ENCODE assay signal across 21 cellular contexts in the genomic region with DNA sequence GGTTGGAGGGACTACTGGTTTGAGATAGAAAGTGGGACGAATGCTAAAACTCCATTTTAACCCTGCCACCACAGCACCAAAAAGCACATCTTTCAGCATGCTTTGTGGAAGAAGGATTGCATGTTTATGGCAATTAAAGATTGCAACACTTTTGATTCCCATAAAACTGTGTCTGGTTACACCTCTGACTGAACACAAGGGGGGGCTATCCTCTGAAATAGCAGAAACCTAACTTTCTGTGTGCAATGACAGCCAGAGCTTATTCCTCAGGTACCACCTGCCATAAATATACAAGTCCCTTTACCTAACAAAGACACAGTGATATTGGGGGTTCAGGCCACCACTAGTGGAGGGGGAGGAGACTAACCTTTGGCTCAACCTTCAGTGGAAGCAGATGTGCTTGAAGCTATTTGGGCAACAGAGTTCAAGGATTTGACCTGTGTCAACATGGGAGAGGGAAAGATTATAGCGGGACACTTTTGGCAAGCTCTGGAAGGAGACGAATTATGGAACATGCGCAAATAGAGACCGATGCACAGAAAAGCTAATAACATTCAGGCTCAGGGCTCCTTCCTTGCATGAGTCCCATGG. TPM values are rescaled to one million over a fixed set of nuclear protein-coding genes. Genes with fewer than 3 reads are reported as not detected.
DNase-seq lines count a peak whose midpoint lies in the region; ATAC-seq and TF ChIP-seq lines count a peak whose summit lies in the region.
"Had no signal": no experiment of that assay in that cellular context is flagged by ENCODE, and none has a peak within 500 bp of the region (broad histone marks: within the 10 kb centered on the region; RNA-seq: fewer than 3 reads in every experiment).

No MANE protein-coding gene starts in this region.

- peak; percentile 10 for TF ChIP-seq CTCF in GM10248 (IDR thresholded peaks at IDR 0.05; ENCODE audit: control extremely low read depth, extremely low read depth, low read depth, missing control alignments)
- peak in 2 of 3 experiments; percentile 44 to 60; a peak in 4 of 6 replicates for TF ChIP-seq CTCF in HCT116 (IDR thresholded peaks at IDR 0.05 in 2 of 3, conservative IDR thresholded peaks at IDR 0.05 in 1 of 3; ENCODE audit: borderline replicate concordance in 1 of 3, insufficient read depth in 1 of 3, low read depth in 2 of 3, low read length in 2 of 3)

- POLR2A ChIA-PET in GM10248 (lab: Yijun Ruan, JAX): no interaction called here
- POLR2A ChIA-PET in HCT116 (lab: Charles Lee): no interaction called here

- intact Hi-C loops in HCT116 (cut with micrococcal nuclease): no loop called here
- intact Hi-C loops in posterior cingulate gyrus (cut with DNase I): no loop called here

- no peak overlapping the region for H3K9ac ChIP-seq in HCT116 (ENCODE audit: low read length)
- H3K9ac ChIP-seq: BLaER1 had no signal

- CTCF ChIA-PET in GM10248 (lab: Yijun Ruan, JAX) (interaction anchor here (1.0 to 1.4 kb wide), 3 partner anchors 42 to 682 kb away, joined by 3 to 4 read pairs (median 3); no protein-coding TSS in a partner anchor), HCT116 (lab: Charles Lee) (no interaction called here)

- no peak for TF ChIP-seq POLR2A in HCT116 (IDR thresholded peaks at IDR 0.05; ENCODE audit: borderline replicate concordance, extremely low read depth, insufficient read depth, insufficient read length)

- no peak overlapping the region for H3K4me2 ChIP-seq in HCT116 (ENCODE audit: low read length)
- H3K4me2 ChIP-seq: BLaER1 had no signal

- peak; percentile 27; the same call in 1 of the 2 replicates for TF ChIP-seq RAD21 in HCT116 (IDR thresholded peaks at IDR 0.05; ENCODE audit: low read depth)

- no peaks in the 10 kb centered on the region; the same call in 1 of the 2 replicates for H3K9me2 ChIP-seq in HCT116 (ENCODE audit: insufficient read depth)

- DNase-seq in GM10248 (ENCODE audit: extremely low spot score) (no peak), HCT116 (ENCODE audit: low read depth, low spot score) (no peak), RPMI7951 (ENCODE audit: low read depth) (peak; percentile 7), iPS-NIHi11 (ENCODE audit: low spot score) (peak; percentile 44), occipital lobe (lab: John Stamatoyannopoulos, UW) (no peak), AG08396 (ENCODE audit: low spot score) (no peak), posterior cingulate gyrus (no peak), NCI-H69 (lab: John Stamatoyannopoulos, UW) (no peak)
- DNase-seq: activated gamma-delta T cell, colonic mucosa, immature natural killer cell, mammary epithelial cell, MM.1S, NCI-H2171 treated with DMSO at 0.1 percent for 48 hours, SHP77 treated with DMSO at 0.1 percent for 48 hours had no signal

- no peak; the same call in 1 of the 2 replicates for ATAC-seq in HCT116
- ATAC-seq: natural killer cell treated with Interleukin-12 subunit alpha and Interleukin-12 subunit beta and Interleukin-15 and Interleukin-18, amount 100 ng/mL, for 72 hours; stimulated activated memory B cell treated with anti-CD40 and anti-IgM and Interleukin-4, amounts not matched to agents 10 μg/mL and 1 μg/mL and 100 μg/mL, for 72 hours had no signal

- BruUV-seq in HCT116 (replicated peaks; lab: Mats Ljungman, UMichigan): no TSS peak

- H3K79me2 ChIP-seq in HCT116 (ENCODE audit: insufficient read depth, low read length): no peaks in the 10 kb centered on the region

- H3K27ac ChIP-seq in HCT116 (ENCODE audit: low read depth, low read length): no peak overlapping the region
- H3K27ac ChIP-seq: BLaER1, colonic mucosa, tibial nerve had no signal

- H3K9me3 ChIP-seq in HCT116 (ENCODE audit: control insufficient read depth in 1 of 2, insufficient read depth in 1 of 2, low read depth in 1 of 2, low read length in 2 of 2): no peaks in the 10 kb centered on the region
- H3K9me3 ChIP-seq: BLaER1, colonic mucosa, tibial nerve had no signal

- H3K4me3 ChIP-seq in HCT116 (replicated peaks in 1 of 2; ENCODE audit: low read depth in 1 of 2, low read length in 2 of 2): no peak overlapping the region
- H3K4me3 ChIP-seq: BLaER1, colonic mucosa, tibial nerve had no signal

- RAD21 ChIA-PET in HCT116 (lab: Charles Lee; ENCODE audit: low non-redundant PET in 1 of 2, low total read pairs in 2 of 2, uncharacterized antibody in 2 of 2, unreplicated experiment in 2 of 2): no interaction called here

- no peaks in the 10 kb centered on the region for H3K36me3 ChIP-seq in HCT116 (ENCODE audit: control insufficient read depth in 1 of 2, insufficient read depth in 2 of 2, low read length in 2 of 2)
- H3K36me3 ChIP-seq: BLaER1, colonic mucosa, tibial nerve had no signal

- no peaks in the 10 kb centered on the region for H3K27me3 ChIP-seq in HCT116 (ENCODE audit: insufficient read depth, low read length)
- H3K27me3 ChIP-seq: BLaER1, colonic mucosa, tibial nerve had no signal

- no peaks in the 10 kb centered on the region for H4K20me1 ChIP-seq in HCT116 (ENCODE audit: insufficient read depth)
- H4K20me1 ChIP-seq: BLaER1 had no signal

- H3K4me1 ChIP-seq in HCT116 (ENCODE audit: control insufficient read depth in 1 of 2, insufficient read depth in 2 of 2, low read length in 2 of 2): no peaks in the 10 kb centered on the region
- H3K4me1 ChIP-seq: BLaER1, colonic mucosa, tibial nerve had no signal

- H2AFZ ChIP-seq in HCT116 (ENCODE audit: low read depth, low read length, poor library complexity, severe bottlenecking): no peak overlapping the region

TF ChIP-seq in HCT116, 20 proteins besides CTCF, POLR2A, EP300 and RAD21:
- TF ChIP-seq, protein P1, sequence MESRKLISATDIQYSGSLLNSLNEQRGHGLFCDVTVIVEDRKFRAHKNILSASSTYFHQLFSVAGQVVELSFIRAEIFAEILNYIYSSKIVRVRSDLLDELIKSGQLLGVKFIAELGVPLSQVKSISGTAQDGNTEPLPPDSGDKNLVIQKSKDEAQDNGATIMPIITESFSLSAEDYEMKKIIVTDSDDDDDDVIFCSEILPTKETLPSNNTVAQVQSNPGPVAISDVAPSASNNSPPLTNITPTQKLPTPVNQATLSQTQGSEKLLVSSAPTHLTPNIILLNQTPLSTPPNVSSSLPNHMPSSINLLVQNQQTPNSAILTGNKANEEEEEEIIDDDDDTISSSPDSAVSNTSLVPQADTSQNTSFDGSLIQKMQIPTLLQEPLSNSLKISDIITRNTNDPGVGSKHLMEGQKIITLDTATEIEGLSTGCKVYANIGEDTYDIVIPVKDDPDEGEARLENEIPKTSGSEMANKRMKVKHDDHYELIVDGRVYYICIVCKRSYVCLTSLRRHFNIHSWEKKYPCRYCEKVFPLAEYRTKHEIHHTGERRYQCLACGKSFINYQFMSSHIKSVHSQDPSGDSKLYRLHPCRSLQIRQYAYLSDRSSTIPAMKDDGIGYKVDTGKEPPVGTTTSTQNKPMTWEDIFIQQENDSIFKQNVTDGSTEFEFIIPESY (IDR thresholded peaks at IDR 0.05; ENCODE audit: extremely low read depth, insufficient replicate concordance, low read length): no peak
- peak; percentile 56; the same call in 1 of the 2 replicates for TF ChIP-seq CEBPB (IDR thresholded peaks at IDR 0.05; ENCODE audit: low read depth)

RNA-seq across cellular contexts. Expression of gene PLG, which starts 9.6 kb away (rescaled TPM):
- total RNA-seq in HCT116 (2021; ENCODE audit: unreplicated experiment): 0.69 TPM
- 0.03 TPM in 1 of 2 replicates, not detected in the other for polyA plus RNA-seq in HCT116 (2012)
- not detected in 2 replicates for total RNA-seq in RPMI7951 (2014; rRNA removed; shearing (Covaris generic))
- total RNA-seq in occipital lobe: 0.62 TPM
- total RNA-seq: HT1080, mammary epithelial cell, pulmonary artery endothelial cell had no signal
- polyA plus RNA-seq: immature natural killer cell, mammary epithelial cell had no signal

RNA-seq across cellular contexts. Expression of gene LPA, which starts 28.4 kb away (rescaled TPM):
- total RNA-seq in HCT116 (2021; ENCODE audit: unreplicated experiment): not detected
- polyA plus RNA-seq in HCT116 (2012): not detected in 2 replicates
- total RNA-seq in RPMI7951 (2014; rRNA removed; shearing (Covaris generic)): not detected in 2 replicates
- total RNA-seq in occipital lobe: 1.4 TPM
- total RNA-seq: HT1080; mammary epithelial cell; natural killer cell treated with Interleukin-12 subunit alpha and Interleukin-12 subunit beta and Interleukin-15 and Interleukin-18, amount 100 ng/mL, for 72 hours; pulmonary artery endothelial cell had no signal
- polyA plus RNA-seq: immature natural killer cell, mammary epithelial cell had no signal

Comparison
In these comparisons a context has a peak if more than half of its experiments do, and no peak if none do; other contexts are left out.
1. DNase-seq: peak in RPMI7951 (single experiment) and iPS-NIHi11 (single experiment); none in GM10248 (single experiment), HCT116 (single experiment), occipital lobe (single experiment), AG08396 (single experiment), posterior cingulate gyrus (0 of 10) and NCI-H69 (single experiment).